13 cellular contexts compared by ENCODE assay signal in the genomic region with DNA sequence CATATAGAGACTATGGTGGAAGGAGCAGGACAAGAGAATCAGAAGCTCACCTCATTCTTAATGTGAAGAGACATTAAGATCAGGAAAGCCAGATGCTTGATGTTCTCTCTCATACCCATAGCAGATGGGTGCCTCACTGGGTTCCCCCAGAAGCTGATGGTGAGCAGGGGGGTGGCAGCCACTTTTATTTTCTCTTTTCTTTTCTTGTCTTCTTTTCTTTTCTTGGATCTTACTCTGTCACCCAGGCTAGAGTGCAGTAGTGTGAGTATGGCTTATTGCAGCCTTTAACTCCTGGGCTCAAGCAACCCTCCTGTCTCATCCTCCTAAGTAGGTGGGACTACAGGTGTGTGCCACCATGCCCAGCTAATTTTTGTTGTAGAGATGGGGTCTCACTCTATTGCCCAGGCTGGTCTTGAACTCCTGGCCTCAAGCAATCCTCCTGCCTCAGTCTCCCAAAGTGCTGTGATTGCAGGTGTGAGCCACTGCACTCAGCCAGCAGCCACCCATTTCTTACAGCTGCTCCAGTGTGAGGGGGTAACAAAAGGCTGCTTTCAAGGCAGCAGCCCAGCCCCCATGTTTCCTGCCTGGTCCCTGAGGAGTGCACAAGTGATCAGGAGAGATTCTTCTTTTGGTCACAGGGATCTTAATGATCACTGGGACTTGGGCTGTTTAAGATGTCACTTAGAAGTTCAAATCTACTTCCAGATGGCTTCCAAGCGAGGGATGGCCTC. TPM values are rescaled to one million over a fixed set of nuclear protein-coding genes. Genes with fewer than 3 reads are reported as not detected.
A peak's percentile ranks its signal among the peaks of the same experiment; 100 is the strongest.
DNase-seq lines count a peak whose midpoint lies in the region; ATAC-seq and TF ChIP-seq lines count a peak whose summit lies in the region.
"Had no signal": no experiment of that assay in that cellular context is flagged by ENCODE, and none has a peak within 500 bp of the region (broad histone marks: within the 10 kb centered on the region; RNA-seq: fewer than 3 reads in every experiment).

No MANE protein-coding gene starts in this region.

- POLR2A ChIA-PET in MCF 10A (lab: Yijun Ruan, JAX), result no interaction called here

- peaks cover 92% of the 10 kb centered on the region for H3K4me1 Mint-ChIP-seq in activated CD8-positive, alpha-beta memory T cell treated with anti-CD3 and anti-CD28 coated beads, Interleukin-2, amount 10 ng/mL, durations not matched to agents 7 days and 5 days
- peaks cover 41% of the 10 kb centered on the region for H3K4me1 Mint-ChIP-seq in MCF 10A (ENCODE audit: insufficient read depth, unreplicated experiment)

- peaks cover 5% of the 10 kb centered on the region for H3K36me3 Mint-ChIP-seq in activated CD8-positive, alpha-beta memory T cell treated with anti-CD3 and anti-CD28 coated beads, Interleukin-2, amount 10 ng/mL, durations not matched to agents 7 days and 5 days
- no peaks in the 10 kb centered on the region for H3K36me3 Mint-ChIP-seq in MCF 10A (ENCODE audit: insufficient read depth, unreplicated experiment)

- H3K4me3 ChIP-seq in OCI-LY3 (ENCODE audit: low read length), result peak overlapping the region; percentile 69
- H3K4me3 ChIP-seq in coronary artery, result no peak overlapping the region
- no peak overlapping the region for H3K4me3 ChIP-seq in stomach
- no peak overlapping the region for H3K4me3 ChIP-seq in prostate gland
- H3K4me3 ChIP-seq: left lung had no signal

- no peaks in the 10 kb centered on the region for H3K36me3 ChIP-seq in OCI-LY3 (replicated peaks; ENCODE audit: low read depth, low read length)
- no peaks in the 10 kb centered on the region for H3K36me3 ChIP-seq in stomach
- no peaks in the 10 kb centered on the region for H3K36me3 ChIP-seq in prostate gland
- H3K36me3 ChIP-seq: left lung, WERI-Rb-1 had no signal

- peak overlapping the region; percentile 54 for H3K9ac ChIP-seq in OCI-LY3 (ENCODE audit: low read length)

- peak overlapping the region; percentile 79 for H3K27ac Mint-ChIP-seq in activated CD8-positive, alpha-beta memory T cell treated with anti-CD3 and anti-CD28 coated beads, Interleukin-2, amount 10 ng/mL, durations not matched to agents 7 days and 5 days
- no peak overlapping the region for H3K27ac Mint-ChIP-seq in MCF 10A (ENCODE audit: low read depth, unreplicated experiment)

- H2AFZ ChIP-seq in OCI-LY3 (ENCODE audit: low read depth, low read length), result no peak overlapping the region

- TF ChIP-seq CTCF in OCI-LY3 (IDR thresholded peaks at IDR 0.05; ENCODE audit: low read depth, low read length) (no peak), coronary artery (IDR thresholded peaks at IDR 0.05) (no peak), stomach (IDR thresholded peaks at IDR 0.05) (no peak), MCF 10A (IDR thresholded peaks at IDR 0.05; ENCODE audit: unreplicated experiment) (no peak), prostate gland (IDR thresholded peaks at IDR 0.05) (no peak)

- H3K9me3 ChIP-seq in OCI-LY3 (ENCODE audit: insufficient read depth, low read length), result no peaks in the 10 kb centered on the region
- H3K9me3 ChIP-seq in stomach, result no peaks in the 10 kb centered on the region
- H3K9me3 ChIP-seq in prostate gland, result no peaks in the 10 kb centered on the region
- H3K9me3 ChIP-seq: left lung had no signal

- H3K27me3 ChIP-seq in OCI-LY3 (ENCODE audit: low read depth, low read length), result peaks cover 41% of the 10 kb centered on the region
- H3K27me3 ChIP-seq in stomach, result no peaks in the 10 kb centered on the region
- H3K27me3 ChIP-seq in prostate gland (replicated peaks; ENCODE audit: insufficient read depth), result no peaks in the 10 kb centered on the region
- H3K27me3 ChIP-seq: left lung had no signal

- peak overlapping the region; percentile 90 for H3K4me2 ChIP-seq in OCI-LY3 (ENCODE audit: low read length)

- H3K4me3 Mint-ChIP-seq in activated CD8-positive, alpha-beta memory T cell treated with anti-CD3 and anti-CD28 coated beads, Interleukin-2, amount 10 ng/mL, durations not matched to agents 7 days and 5 days, result peak overlapping the region; percentile 55
- H3K4me3 Mint-ChIP-seq in MCF 10A (ENCODE audit: unreplicated experiment), result no peak overlapping the region

- TF ChIP-seq POLR2A in stomach (IDR thresholded peaks at IDR 0.05) (no peak), prostate gland (IDR thresholded peaks at IDR 0.05) (no peak)

- CTCF ChIA-PET in activated CD8-positive, alpha-beta memory T cell treated with anti-CD3 and anti-CD28 coated beads, Interleukin-2, amount 10 ng/mL, durations not matched to agents 7 days and 5 days (lab: Charles Lee), result interaction anchor here (1.1 to 1.5 kb wide), 2 partner anchors 16 to 248 kb away, joined by 3 to 4 read pairs; no protein-coding TSS in a partner anchor
- CTCF ChIA-PET in MCF 10A (lab: Yijun Ruan, JAX), result interaction anchor here (1.1 kb wide), 1 partner anchor 8 kb away, joined by 3 read pairs; no protein-coding TSS in a partner anchor

- H3K9me3 Mint-ChIP-seq in activated CD8-positive, alpha-beta memory T cell treated with anti-CD3 and anti-CD28 coated beads, Interleukin-2, amount 10 ng/mL, durations not matched to agents 7 days and 5 days (ENCODE audit: low read depth), result no peaks in the 10 kb centered on the region
- H3K9me3 Mint-ChIP-seq in MCF 10A (ENCODE audit: unreplicated experiment), result no peaks in the 10 kb centered on the region

- H3K27me3 Mint-ChIP-seq in activated CD8-positive, alpha-beta memory T cell treated with anti-CD3 and anti-CD28 coated beads, Interleukin-2, amount 10 ng/mL, durations not matched to agents 7 days and 5 days, result peaks cover 29% of the 10 kb centered on the region
- no peaks in the 10 kb centered on the region for H3K27me3 Mint-ChIP-seq in MCF 10A (ENCODE audit: insufficient read depth, unreplicated experiment)

- intact Hi-C loops in stomach (cut with DNase I; ENCODE audit: low total_unique reads), result no loop called here
- intact Hi-C loops in MCF 10A (cut with micrococcal nuclease), result no loop called here
- intact Hi-C loops in prostate gland (cut with DNase I), result no loop called here

- no peak for DNase-seq in activated CD8-positive, alpha-beta memory T cell treated with anti-CD3 and anti-CD28 coated beads, Interleukin-2, amount 10 ng/mL, durations not matched to agents 7 days and 5 days
- DNase-seq in activated CD8-positive, alpha-beta memory T cell treated with anti-CD3 and anti-CD28 coated beads, Interleukin-2, amount 50 U/mL, for 48 hours, result no peak
- DNase-seq in coronary artery (ENCODE audit: low spot score), result peak; percentile 49
- DNase-seq in stomach, result no peak
- no peak for DNase-seq in MCF 10A (ENCODE audit: unreplicated experiment)
- DNase-seq in prostate gland (ENCODE audit: low spot score), result no peak
- DNase-seq: Calu3, H7, WERI-Rb-1 had no signal

- no peaks in the 10 kb centered on the region for H3K79me2 ChIP-seq in OCI-LY3 (ENCODE audit: low read length)

- no peaks in the 10 kb centered on the region for H4K20me1 ChIP-seq in OCI-LY3 (ENCODE audit: insufficient read depth, low read length)

- H3K4me1 ChIP-seq in OCI-LY3 (ENCODE audit: low read length) (peaks cover 71% of the 10 kb centered on the region), stomach (peaks cover 0 to 22% (median 11%) of the 10 kb centered on the region in 4 donors), prostate gland (replicated peaks) (no peaks in the 10 kb centered on the region)

- H3K27ac ChIP-seq in OCI-LY3 (ENCODE audit: low read length), result peak overlapping the region; percentile 73
- no peak overlapping the region for H3K27ac ChIP-seq in coronary artery
- peak overlapping the region; percentile 28 to 70 (median 65) for H3K27ac ChIP-seq in stomach
- H3K27ac ChIP-seq in prostate gland, result no peak overlapping the region
- H3K27ac ChIP-seq: WERI-Rb-1 had no signal

- whole genome bisulfite sequencing in stomach, 5 donors, result 83 to 98% (median 88%) methylated on average over 1 of the region's 1 CpG
- 100% methylated on average over 1 of the region's 1 CpG for WGBS in prostate gland

- ATAC-seq in activated CD8-positive, alpha-beta memory T cell treated with anti-CD3 and anti-CD28 coated beads, Interleukin-2, amount 10 ng/mL, durations not matched to agents 7 days and 5 days, result no peak
- no peak for ATAC-seq in GM21723 (IDR thresholded peaks at IDR 0.05; ENCODE audit: unreplicated experiment)

- BruUV-seq in MCF 10A (replicated peaks; lab: Mats Ljungman, UMichigan), result no TSS peak

- no peak for TF ChIP-seq EP300 in stomach (IDR thresholded peaks at IDR 0.05)

RNA-seq across cellular contexts. Expression of a gene that starts 15.1 kb away (rescaled TPM):
- 100 to 1,000 TPM; 133 to 160 TPM for total RNA-seq in activated CD8-positive, alpha-beta memory T cell treated with anti-CD3 and anti-CD28 coated beads, Interleukin-2, amount 10 ng/mL, durations not matched to agents 7 days and 5 days
- total RNA-seq in stomach (10 to 100 TPM in 2 of 5 donors, 1 to 10 TPM in 2, not detected in 1; 1.2 to 42.6 (median 12.5) TPM), MCF 10A (2022) (0.54 and 1.1 TPM in 2 replicates), prostate gland (10 to 100 TPM; 20.9 to 27.2 TPM)
- polyA plus RNA-seq in stomach, result 10 to 100 TPM in 2 of 3 donors, 1 to 10 TPM in 1; 9.3 to 20.6 (median 15.9) TPM
- total RNA-seq: HT1080 had no signal

Comparison
In these comparisons a context has a peak if more than half of its experiments do, and no peak if none do; other contexts are left out.
1. H3K27ac ChIP-seq: peak in OCI-LY3 (single experiment) and stomach (5 of 5); none in coronary artery (0 of 2) and prostate gland (0 of 2).